39 cellular contexts compared by ENCODE assay signal in genomic region chr11:13534358-13534757, GRCh38. TPM values are rescaled to one million over a fixed set of nuclear protein-coding genes. Genes with fewer than 3 reads are reported as not detected.
"Had no signal": no experiment of that assay in that cellular context is flagged by ENCODE, and none has a peak within 500 bp of the region (broad histone marks: within the 10 kb centered on the region; RNA-seq: fewer than 3 reads in every experiment).

No MANE protein-coding gene starts in this region.

- H3K4me2 ChIP-seq: KMS-11 had no signal

- DNase-seq: Karpas-422, Kasumi-1, KBM-7, KG1, MM.1S, MV-4-11, NCI-H1048, NCI-H1092, NCI-H1092 treated with DMSO at 0.1 percent for 48 hours, NCI-H1105, NCI-H1105 treated with DMSO at 0.1 percent for 48 hours, NCI-H1417, NCI-H1417 treated with DMSO at 0.1 percent for 48 hours, NCI-H1436, NCI-H1436 treated with DMSO at 0.1 percent for 48 hours, NCI-H146, NCI-H1694, NCI-H1694 treated with DMSO at 0.1 percent for 48 hours, NCI-H187, NCI-H187 treated with DMSO at 0.1 percent for 48 hours, NCI-H1930, NCI-H2029, NCI-H2029 treated with DMSO at 0.1 percent for 48 hours, NCI-H2081, NCI-H2081 treated with DMSO at 0.1 percent for 48 hours, NCI-H2107, NCI-H2171, NCI-H2171 treated with DMSO at 0.1 percent for 48 hours, NCI-H2227 treated with DMSO at 0.1 percent for 48 hours, NCI-H226, NCI-H345, NCI-H446, NCI-H446 treated with DMSO at 0.1 percent for 48 hours, NCI-H510A had no signal

- H3K27ac ChIP-seq: KMS-11 had no signal

- H3K9ac ChIP-seq: KMS-11 had no signal

RNA-seq across cellular contexts. Expression of gene PTH, which starts 38.6 kb away (rescaled TPM):
- total RNA-seq: LHCN-M2, M059J, MCF 10A, NCI-H460 had no signal
